ENCODE assay signal across 1 cellular context in the genomic region with DNA sequence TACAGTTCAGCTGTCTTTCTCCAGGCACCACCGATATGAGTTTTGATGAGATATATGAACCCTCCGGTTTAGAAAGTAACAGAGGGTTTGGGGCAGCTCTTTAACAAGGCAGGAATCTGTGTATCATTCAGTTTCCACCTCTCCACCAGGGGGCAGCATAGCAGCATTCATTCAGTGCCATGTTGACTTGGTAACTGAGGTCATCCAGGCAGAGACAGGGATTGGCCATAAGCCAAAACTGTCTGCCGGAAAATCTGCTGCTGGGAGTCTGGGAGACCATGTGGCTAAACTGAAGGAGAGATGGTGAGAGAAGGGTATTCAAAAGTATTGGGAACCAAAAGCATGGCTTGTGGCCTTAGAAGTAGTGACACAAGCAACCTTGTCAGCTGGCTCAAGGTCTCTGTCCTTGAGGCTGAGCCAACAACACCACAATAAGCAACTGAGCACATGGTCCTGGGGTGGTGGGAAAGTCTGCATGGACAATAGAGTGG.
A peak's percentile ranks its signal among the peaks of the same experiment; 100 is the strongest.
TF ChIP-seq lines count a peak whose summit lies in the region.

No MANE protein-coding gene starts in this region.

TF ChIP-seq in K562, 482 proteins besides CTCF, POLR2A, EP300 and RAD21 (continued from another document):
- TF ChIP-seq, protein P1, sequence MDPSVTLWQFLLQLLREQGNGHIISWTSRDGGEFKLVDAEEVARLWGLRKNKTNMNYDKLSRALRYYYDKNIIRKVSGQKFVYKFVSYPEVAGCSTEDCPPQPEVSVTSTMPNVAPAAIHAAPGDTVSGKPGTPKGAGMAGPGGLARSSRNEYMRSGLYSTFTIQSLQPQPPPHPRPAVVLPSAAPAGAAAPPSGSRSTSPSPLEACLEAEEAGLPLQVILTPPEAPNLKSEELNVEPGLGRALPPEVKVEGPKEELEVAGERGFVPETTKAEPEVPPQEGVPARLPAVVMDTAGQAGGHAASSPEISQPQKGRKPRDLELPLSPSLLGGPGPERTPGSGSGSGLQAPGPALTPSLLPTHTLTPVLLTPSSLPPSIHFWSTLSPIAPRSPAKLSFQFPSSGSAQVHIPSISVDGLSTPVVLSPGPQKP (CRISPR knock-in tag; IDR thresholded peaks at IDR 0.05), result no peak
- TF ChIP-seq POLR3G (IDR thresholded peaks at IDR 0.05; ENCODE audit: extremely low read depth, insufficient read length, insufficient replicate concordance) (no peak), ZFP1 (CRISPR knock-in tag; IDR thresholded peaks at IDR 0.05) (no peak), FOXK2 (conservative IDR thresholded peaks at IDR 0.05 in 1 of 2, IDR thresholded peaks at IDR 0.05 in 1 of 2; ENCODE audit: low read depth in 2 of 2) (peak; percentile 39 to 63; a peak in 1 of 4 replicates), NR0B1 (IDR thresholded peaks at IDR 0.05; ENCODE audit: partially characterized antibody) (no peak), CREB1 (IDR thresholded peaks at IDR 0.05) (no peak), CREB1 (CRISPR knock-in tag; IDR thresholded peaks at IDR 0.05) (no peak), MEIS2 (IDR thresholded peaks at IDR 0.05; ENCODE audit: partially characterized antibody) (peak; percentile 5), ZFP36 (IDR thresholded peaks at IDR 0.05; ENCODE audit: low read depth, low read length, partially characterized antibody) (no peak), ZSCAN29 (IDR thresholded peaks at IDR 0.05) (no peak), ZBTB7A (IDR thresholded peaks at IDR 0.05; ENCODE audit: borderline replicate concordance, control insufficient read depth, low read depth, low read length) (no peak), SMAD1 (IDR thresholded peaks at IDR 0.05; ENCODE audit: low read depth, low read length, partially characterized antibody) (no peak), PYGO2 (tag; IDR thresholded peaks at IDR 0.05) (no peak), HEY1 (CRISPR knock-in tag; IDR thresholded peaks at IDR 0.05; ENCODE audit: borderline replicate concordance) (no peak), USF1 (CRISPR knock-in tag; IDR thresholded peaks at IDR 0.05) (no peak), JUND (IDR thresholded peaks at IDR 0.05; ENCODE audit: borderline replicate concordance, low read depth, low read length) (peak; percentile 61), JUND (tag; IDR thresholded peaks at IDR 0.05; ENCODE audit: borderline replicate concordance, low read depth, low read length) (peak; percentile 55; the same call in 2 of the 3 replicates), MTF1 (CRISPR knock-in tag; IDR thresholded peaks at IDR 0.05; ENCODE audit: borderline replicate concordance) (no peak), NFIC (IDR thresholded peaks at IDR 0.05) (peak; percentile 97), FOXA3 (CRISPR knock-in tag; conservative IDR thresholded peaks at IDR 0.05 in 1 of 2, IDR thresholded peaks at IDR 0.05 in 1 of 2) (peak in 1 of 2 experiments; percentile 51; a peak in 1 of 4 replicates), SAFB (IDR thresholded peaks at IDR 0.05; ENCODE audit: borderline replicate concordance, low read depth, low read length) (no peak), ATF7 (IDR thresholded peaks at IDR 0.05) (peak; percentile 55; the same call in 1 of the 2 replicates), KDM2B (CRISPR knock-in tag; IDR thresholded peaks at IDR 0.05) (no peak), BRF1 (IDR thresholded peaks at IDR 0.05; ENCODE audit: borderline replicate concordance, extremely low read depth, insufficient read length) (no peak), TGIF2 (CRISPR knock-in tag; IDR thresholded peaks at IDR 0.05) (no peak), RFX1 (IDR thresholded peaks at IDR 0.05) (peak; percentile 49), ZNF311 (CRISPR knock-in tag; IDR thresholded peaks at IDR 0.05) (no peak), TAF7 (tag; IDR thresholded peaks at IDR 0.05) (no peak)
- TF ChIP-seq, protein P2, sequence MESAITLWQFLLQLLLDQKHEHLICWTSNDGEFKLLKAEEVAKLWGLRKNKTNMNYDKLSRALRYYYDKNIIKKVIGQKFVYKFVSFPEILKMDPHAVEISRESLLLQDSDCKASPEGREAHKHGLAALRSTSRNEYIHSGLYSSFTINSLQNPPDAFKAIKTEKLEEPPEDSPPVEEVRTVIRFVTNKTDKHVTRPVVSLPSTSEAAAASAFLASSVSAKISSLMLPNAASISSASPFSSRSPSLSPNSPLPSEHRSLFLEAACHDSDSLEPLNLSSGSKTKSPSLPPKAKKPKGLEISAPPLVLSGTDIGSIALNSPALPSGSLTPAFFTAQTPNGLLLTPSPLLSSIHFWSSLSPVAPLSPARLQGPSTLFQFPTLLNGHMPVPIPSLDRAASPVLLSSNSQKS (CRISPR knock-in tag; IDR thresholded peaks at IDR 0.05), result no peak
- TF ChIP-seq, protein P3, sequence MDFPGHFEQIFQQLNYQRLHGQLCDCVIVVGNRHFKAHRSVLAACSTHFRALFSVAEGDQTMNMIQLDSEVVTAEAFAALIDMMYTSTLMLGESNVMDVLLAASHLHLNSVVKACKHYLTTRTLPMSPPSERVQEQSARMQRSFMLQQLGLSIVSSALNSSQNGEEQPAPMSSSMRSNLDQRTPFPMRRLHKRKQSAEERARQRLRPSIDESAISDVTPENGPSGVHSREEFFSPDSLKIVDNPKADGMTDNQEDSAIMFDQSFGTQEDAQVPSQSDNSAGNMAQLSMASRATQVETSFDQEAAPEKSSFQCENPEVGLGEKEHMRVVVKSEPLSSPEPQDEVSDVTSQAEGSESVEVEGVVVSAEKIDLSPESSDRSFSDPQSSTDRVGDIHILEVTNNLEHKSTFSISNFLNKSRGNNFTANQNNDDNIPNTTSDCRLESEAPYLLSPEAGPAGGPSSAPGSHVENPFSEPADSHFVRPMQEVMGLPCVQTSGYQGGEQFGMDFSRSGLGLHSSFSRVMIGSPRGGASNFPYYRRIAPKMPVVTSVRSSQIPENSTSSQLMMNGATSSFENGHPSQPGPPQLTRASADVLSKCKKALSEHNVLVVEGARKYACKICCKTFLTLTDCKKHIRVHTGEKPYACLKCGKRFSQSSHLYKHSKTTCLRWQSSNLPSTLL (IDR thresholded peaks at IDR 0.05), result no peak
- TF ChIP-seq, protein P4, sequence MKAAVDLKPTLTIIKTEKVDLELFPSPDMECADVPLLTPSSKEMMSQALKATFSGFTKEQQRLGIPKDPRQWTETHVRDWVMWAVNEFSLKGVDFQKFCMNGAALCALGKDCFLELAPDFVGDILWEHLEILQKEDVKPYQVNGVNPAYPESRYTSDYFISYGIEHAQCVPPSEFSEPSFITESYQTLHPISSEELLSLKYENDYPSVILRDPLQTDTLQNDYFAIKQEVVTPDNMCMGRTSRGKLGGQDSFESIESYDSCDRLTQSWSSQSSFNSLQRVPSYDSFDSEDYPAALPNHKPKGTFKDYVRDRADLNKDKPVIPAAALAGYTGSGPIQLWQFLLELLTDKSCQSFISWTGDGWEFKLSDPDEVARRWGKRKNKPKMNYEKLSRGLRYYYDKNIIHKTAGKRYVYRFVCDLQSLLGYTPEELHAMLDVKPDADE (conservative IDR thresholded peaks at IDR 0.05; ENCODE audit: control insufficient read depth, low read depth, low read length), result no peak
- TF ChIP-seq, protein P5, sequence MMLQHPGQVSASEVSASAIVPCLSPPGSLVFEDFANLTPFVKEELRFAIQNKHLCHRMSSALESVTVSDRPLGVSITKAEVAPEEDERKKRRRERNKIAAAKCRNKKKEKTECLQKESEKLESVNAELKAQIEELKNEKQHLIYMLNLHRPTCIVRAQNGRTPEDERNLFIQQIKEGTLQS (IDR thresholded peaks at IDR 0.05), result 0 out of 2 replicates have a peak, but pooled peaks have one; percentile 22
- TF ChIP-seq, protein P5 (CRISPR knock-in tag; conservative IDR thresholded peaks at IDR 0.05), result no peak
- TF ChIP-seq, protein P6, sequence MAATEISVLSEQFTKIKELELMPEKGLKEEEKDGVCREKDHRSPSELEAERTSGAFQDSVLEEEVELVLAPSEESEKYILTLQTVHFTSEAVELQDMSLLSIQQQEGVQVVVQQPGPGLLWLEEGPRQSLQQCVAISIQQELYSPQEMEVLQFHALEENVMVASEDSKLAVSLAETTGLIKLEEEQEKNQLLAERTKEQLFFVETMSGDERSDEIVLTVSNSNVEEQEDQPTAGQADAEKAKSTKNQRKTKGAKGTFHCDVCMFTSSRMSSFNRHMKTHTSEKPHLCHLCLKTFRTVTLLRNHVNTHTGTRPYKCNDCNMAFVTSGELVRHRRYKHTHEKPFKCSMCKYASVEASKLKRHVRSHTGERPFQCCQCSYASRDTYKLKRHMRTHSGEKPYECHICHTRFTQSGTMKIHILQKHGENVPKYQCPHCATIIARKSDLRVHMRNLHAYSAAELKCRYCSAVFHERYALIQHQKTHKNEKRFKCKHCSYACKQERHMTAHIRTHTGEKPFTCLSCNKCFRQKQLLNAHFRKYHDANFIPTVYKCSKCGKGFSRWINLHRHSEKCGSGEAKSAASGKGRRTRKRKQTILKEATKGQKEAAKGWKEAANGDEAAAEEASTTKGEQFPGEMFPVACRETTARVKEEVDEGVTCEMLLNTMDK (IDR thresholded peaks at IDR 0.05; ENCODE audit: borderline replicate concordance, insufficient read depth, low read depth, low read length, poor library complexity, severe bottlenecking), result peak; percentile 21
- TF ChIP-seq, protein P7, sequence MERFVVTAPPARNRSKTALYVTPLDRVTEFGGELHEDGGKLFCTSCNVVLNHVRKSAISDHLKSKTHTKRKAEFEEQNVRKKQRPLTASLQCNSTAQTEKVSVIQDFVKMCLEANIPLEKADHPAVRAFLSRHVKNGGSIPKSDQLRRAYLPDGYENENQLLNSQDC (CRISPR knock-in tag; IDR thresholded peaks at IDR 0.05), result no peak
